In genomic region chr12:93125126-93125525, GRCh38 we compare ENCODE assay signal across 32 cellular contexts.
A peak's percentile ranks its signal among the peaks of the same experiment; 100 is the strongest.
DNase-seq lines count a peak whose midpoint lies in the region; ATAC-seq, FAIRE-seq and TF ChIP-seq lines count a peak whose summit lies in the region.
"Had no signal": no experiment of that assay in that cellular context is flagged by ENCODE, and none has a peak within 500 bp of the region (broad histone marks: within the 10 kb centered on the region; RNA-seq: fewer than 3 reads in every experiment).

No MANE protein-coding gene starts in this region.

- H3K79me2 ChIP-seq in K562 (ENCODE audit: control insufficient read depth, insufficient read depth, low read length) (no peaks in the 10 kb centered on the region), osteoblast (ENCODE audit: insufficient read depth, low read length) (no peaks in the 10 kb centered on the region)

- no TSS peak for BruUV-seq in K562 (replicated peaks; lab: Mats Ljungman, UMichigan)

- peak overlapping the region; percentile 90 for H3K27ac ChIP-seq in left ventricle myocardium inferior (replicated peaks)
- H3K27ac ChIP-seq in K562 (ENCODE audit: extremely low read depth, low read depth, low read length), result no peak overlapping the region
- H3K27ac ChIP-seq in osteoblast (ENCODE audit: low read depth, low read length), result no peak overlapping the region
- H3K27ac ChIP-seq: C4-2B, skin epidermis had no signal

- FAIRE-seq in K562 (lab: Jason Lieb, UNC), result no peak
- FAIRE-seq: astrocyte, keratinocyte had no signal

- TF ChIP-seq POLR2A in K562 (conservative IDR thresholded peaks at IDR 0.05), result no peak

- DNase-seq in left ventricle myocardium inferior (no peak), Right ventricle myocardium inferior (ENCODE audit: missing footprints) (no peak), K562 (ENCODE audit: extremely low read depth in 1 of 4, low spot score in 3 of 4) (no peak), osteoblast (ENCODE audit: insufficient read length, low spot score, missing footprints) (peak; percentile 67), NCI-H187 treated with DMSO at 0.1 percent for 48 hours (lab: John Stamatoyannopoulos, UW) (no peak)
- no peak for DNase-seq in activated CD4-positive, alpha-beta memory T cell treated with anti-CD3 and anti-CD28 coated beads, Interleukin-2, amount 10 ng/mL, durations not matched to agents 7 days and 5 days
- DNase-seq: 8988T; activated CD4-positive, alpha-beta T cell treated with anti-CD3 and anti-CD28 coated beads, Interleukin-2, amount 50 U/mL, for 4 hours; activated naive CD8-positive, alpha-beta T cell treated with anti-CD3 and anti-CD28 coated beads, Interleukin-2, amount 50 U/mL, for 24 hours; activated T-cell treated with anti-CD3 and anti-CD28 coated beads, Interleukin-2, amount 50 U/mL, for 72 hours; central memory CD4-positive, alpha-beta T cell; DMS79 treated with DMSO at 0.1 percent for 48 hours; effector memory CD8-positive, alpha-beta T cell; foreskin melanocyte; GF-D8; heart left ventricle; naive thymus-derived CD4-positive, alpha-beta T cell; NCI-H1436; NCI-H2081 treated with DMSO at 0.1 percent for 48 hours; NCI-H226; NCI-H69; SIG-M5; stimulated activated naive CD4-positive, alpha-beta T cell treated with Interleukin-2 at 50 U/mL for 16 hours had no signal

- H2AFZ ChIP-seq in K562 (ENCODE audit: low read depth, low read length), result no peak overlapping the region
- no peak overlapping the region for H2AFZ ChIP-seq in osteoblast (ENCODE audit: low read length)

- H3K9ac ChIP-seq in K562 (ENCODE audit: insufficient read depth in 1 of 2, low read depth in 2 of 2, low read length in 2 of 2), result no peak overlapping the region

- TF ChIP-seq CTCF in left ventricle myocardium inferior (IDR thresholded peaks at IDR 0.05; ENCODE audit: borderline replicate concordance), result no peak
- TF ChIP-seq CTCF in K562 (IDR thresholded peaks at IDR 0.05 in 2 of 3, conservative IDR thresholded peaks at IDR 0.05 in 1 of 3; ENCODE audit: insufficient read depth in 2 of 3, low read depth in 1 of 3, low read length in 3 of 3), result no peak
- peak; percentile 10 for TF ChIP-seq CTCF in osteoblast (IDR thresholded peaks at IDR 0.05; ENCODE audit: extremely low read depth, low read depth, low read length)

- WGBS in K562 (ENCODE audit: insufficient coverage, low coverage, missing lambda C conversion rate), result 76% methylated on average over 1 of the region's 1 CpG

- POLR2A ChIA-PET in K562 (lab: Yijun Ruan, JAX), result no interaction called here
- POLR2A ChIA-PET in activated CD4-positive, alpha-beta memory T cell treated with anti-CD3 and anti-CD28 coated beads, Interleukin-2, amount 10 ng/mL, durations not matched to agents 7 days and 5 days (lab: Charles Lee), result no interaction called here

- intact Hi-C loops in left ventricle myocardium inferior (cut with micrococcal nuclease), result no loop called here
- intact Hi-C loops in Right ventricle myocardium inferior (cut with DNase I), result loop anchor here (5.0 kb wide), 5 partner anchors 63 to 297 kb away; no protein-coding TSS in a partner anchor
- intact Hi-C loops in K562 (cut with micrococcal nuclease), result no loop called here

- no peaks in the 10 kb centered on the region for H3K27me3 ChIP-seq in left ventricle myocardium inferior (ENCODE audit: low read depth)
- H3K27me3 ChIP-seq in K562 (ENCODE audit: control insufficient read depth in 2 of 2, insufficient read depth in 2 of 2, low read length in 2 of 2), result no peaks in the 10 kb centered on the region
- no peaks in the 10 kb centered on the region for H3K27me3 ChIP-seq in osteoblast (ENCODE audit: insufficient read depth, low read length)
- H3K27me3 ChIP-seq: heart left ventricle had no signal

- no peak for TF ChIP-seq EP300 in K562 (IDR thresholded peaks at IDR 0.05; ENCODE audit: low read length)

- no peaks in the 10 kb centered on the region for H4K20me1 ChIP-seq in K562 (replicated peaks; ENCODE audit: control insufficient read depth, insufficient read depth, low read length)
- no peaks in the 10 kb centered on the region for H4K20me1 ChIP-seq in osteoblast (ENCODE audit: insufficient read depth, low read length)

- no peaks in the 10 kb centered on the region for H3K36me3 ChIP-seq in left ventricle myocardium inferior
- no peaks in the 10 kb centered on the region for H3K36me3 ChIP-seq in K562 (ENCODE audit: control insufficient read depth, insufficient read depth, low read length)
- no peaks in the 10 kb centered on the region for H3K36me3 ChIP-seq in osteoblast (ENCODE audit: insufficient read depth, low read length)
- H3K36me3 ChIP-seq: heart left ventricle had no signal

- in situ Hi-C loops in K562 (cut with MboI), result no loop called here

- no peaks in the 10 kb centered on the region for H3K9me3 Mint-ChIP-seq in activated CD4-positive, alpha-beta memory T cell treated with anti-CD3 and anti-CD28 coated beads, Interleukin-2, amount 10 ng/mL, durations not matched to agents 7 days and 5 days
- H3K9me3 Mint-ChIP-seq: activated naive CD8-positive, alpha-beta T cell treated with anti-CD3 and anti-CD28 coated beads, Interleukin-2, amount 50 U/mL, for 24 hours; effector memory CD8-positive, alpha-beta T cell; mesothelial cell of epicardium had no signal

- H3K27me3 Mint-ChIP-seq in activated CD4-positive, alpha-beta memory T cell treated with anti-CD3 and anti-CD28 coated beads, Interleukin-2, amount 10 ng/mL, durations not matched to agents 7 days and 5 days, result no peaks in the 10 kb centered on the region

- CTCF ChIA-PET in K562 (lab: Yijun Ruan, JAX; ENCODE audit: low intra/inter-chr PET ratio), result no interaction called here
- CTCF ChIA-PET in activated CD4-positive, alpha-beta memory T cell treated with anti-CD3 and anti-CD28 coated beads, Interleukin-2, amount 10 ng/mL, durations not matched to agents 7 days and 5 days (lab: Charles Lee), result no interaction called here

- H3K4me2 ChIP-seq in K562 (ENCODE audit: insufficient read depth, low read length), result no peak overlapping the region
- H3K4me2 ChIP-seq in osteoblast (ENCODE audit: insufficient read depth, low read length), result no peak overlapping the region

- H3K4me3 Mint-ChIP-seq in activated CD4-positive, alpha-beta memory T cell treated with anti-CD3 and anti-CD28 coated beads, Interleukin-2, amount 10 ng/mL, durations not matched to agents 7 days and 5 days, result no peak overlapping the region
- H3K4me3 Mint-ChIP-seq: activated naive CD8-positive, alpha-beta T cell treated with anti-CD3 and anti-CD28 coated beads, Interleukin-2, amount 50 U/mL, for 24 hours; activated T-cell treated with anti-CD3 and anti-CD28 coated beads, Interleukin-2, amount 50 U/mL, for 72 hours; effector memory CD8-positive, alpha-beta T cell; mesothelial cell of epicardium; naive thymus-derived CD4-positive, alpha-beta T cell had no signal

- H3K4me1 ChIP-seq in left ventricle myocardium inferior (peaks cover 24% of the 10 kb centered on the region), K562 (replicated peaks in 1 of 2; ENCODE audit: control insufficient read depth in 2 of 2, insufficient read depth in 2 of 2, low read length in 2 of 2) (no peaks in the 10 kb centered on the region; a peak in 3 of 5 replicates), osteoblast (ENCODE audit: insufficient read depth, low read length) (peaks cover 36% of the 10 kb centered on the region)

- no peak for TF ChIP-seq RAD21 in K562 (CRISPR knock-in tag; conservative IDR thresholded peaks at IDR 0.05 in 1 of 2, IDR thresholded peaks at IDR 0.05 in 1 of 2)

- H3K27ac Mint-ChIP-seq in activated CD4-positive, alpha-beta memory T cell treated with anti-CD3 and anti-CD28 coated beads, Interleukin-2, amount 10 ng/mL, durations not matched to agents 7 days and 5 days, result no peak overlapping the region
- H3K27ac Mint-ChIP-seq: activated naive CD8-positive, alpha-beta T cell treated with anti-CD3 and anti-CD28 coated beads, Interleukin-2, amount 50 U/mL, for 24 hours; activated T-cell treated with anti-CD3 and anti-CD28 coated beads, Interleukin-2, amount 50 U/mL, for 72 hours; effector memory CD8-positive, alpha-beta T cell; mesothelial cell of epicardium; naive thymus-derived CD4-positive, alpha-beta T cell had no signal

- H3K36me3 Mint-ChIP-seq in activated CD4-positive, alpha-beta memory T cell treated with anti-CD3 and anti-CD28 coated beads, Interleukin-2, amount 10 ng/mL, durations not matched to agents 7 days and 5 days (ENCODE audit: low read depth), result no peaks in the 10 kb centered on the region
- H3K36me3 Mint-ChIP-seq: mesothelial cell of epicardium; naive thymus-derived CD4-positive, alpha-beta T cell had no signal

- H3K4me1 Mint-ChIP-seq in activated CD4-positive, alpha-beta memory T cell treated with anti-CD3 and anti-CD28 coated beads, Interleukin-2, amount 10 ng/mL, durations not matched to agents 7 days and 5 days, result no peaks in the 10 kb centered on the region
- H3K4me1 Mint-ChIP-seq: activated naive CD8-positive, alpha-beta T cell treated with anti-CD3 and anti-CD28 coated beads, Interleukin-2, amount 50 U/mL, for 24 hours had no signal

- no peaks in the 10 kb centered on the region for H3K9me3 ChIP-seq in left ventricle myocardium inferior (replicated peaks)
- H3K9me3 ChIP-seq in K562 (replicated peaks; ENCODE audit: control insufficient read depth, insufficient read depth, low read depth, low read length), result no peaks in the 10 kb centered on the region
- H3K9me3 ChIP-seq in osteoblast (ENCODE audit: low read depth, low read length), result no peaks in the 10 kb centered on the region
- H3K9me3 ChIP-seq: heart left ventricle had no signal

- H3K9me1 ChIP-seq in K562 (ENCODE audit: control insufficient read depth, insufficient read depth, low read length), result no peaks in the 10 kb centered on the region

- no peak for ATAC-seq in Right ventricle myocardium inferior
- no peak for ATAC-seq in K562
- no peak for ATAC-seq in GM21737 (IDR thresholded peaks at IDR 0.05; ENCODE audit: unreplicated experiment)
- ATAC-seq in HG03432 (IDR thresholded peaks at IDR 0.05; ENCODE audit: unreplicated experiment), result no peak
- ATAC-seq: activated CD4-positive, CD25-positive, alpha-beta regulatory T cell treated with anti-CD3 and anti-CD28 coated beads, Interleukin-2, amount 50 U/mL, for 24 hours; activated naive CD8-positive, alpha-beta T cell treated with anti-CD3 and anti-CD28 coated beads, Interleukin-2, amount 50 U/mL, for 24 hours; activated T-cell treated with anti-CD3 and anti-CD28 coated beads, Interleukin-2, amount 50 U/mL, for 72 hours; effector memory CD8-positive, alpha-beta T cell; heart left ventricle; naive thymus-derived CD4-positive, alpha-beta T cell; Panc1 had no signal

- no peak overlapping the region for H3K4me3 ChIP-seq in left ventricle myocardium inferior
- H3K4me3 ChIP-seq in K562, result no peak overlapping the region
- H3K4me3 ChIP-seq in osteoblast (ENCODE audit: insufficient read depth, low read length), result no peak overlapping the region
- H3K4me3 ChIP-seq: heart left ventricle, skin epidermis had no signal

TF ChIP-seq in K562, 482 proteins besides CTCF, POLR2A, EP300 and RAD21:
- TF ChIP-seq MEF2A (IDR thresholded peaks at IDR 0.05; ENCODE audit: control insufficient read depth, low read depth, low read length), result peak; percentile 25; the same call in 1 of the 2 replicates
- no peak for TF ChIP-seq CBX1 (IDR thresholded peaks at IDR 0.05; ENCODE audit: low read depth)
- TF ChIP-seq TCF7 (IDR thresholded peaks at IDR 0.05; ENCODE audit: borderline replicate concordance), result no peak
